18 cellular contexts compared by ENCODE assay signal in the genomic region with DNA sequence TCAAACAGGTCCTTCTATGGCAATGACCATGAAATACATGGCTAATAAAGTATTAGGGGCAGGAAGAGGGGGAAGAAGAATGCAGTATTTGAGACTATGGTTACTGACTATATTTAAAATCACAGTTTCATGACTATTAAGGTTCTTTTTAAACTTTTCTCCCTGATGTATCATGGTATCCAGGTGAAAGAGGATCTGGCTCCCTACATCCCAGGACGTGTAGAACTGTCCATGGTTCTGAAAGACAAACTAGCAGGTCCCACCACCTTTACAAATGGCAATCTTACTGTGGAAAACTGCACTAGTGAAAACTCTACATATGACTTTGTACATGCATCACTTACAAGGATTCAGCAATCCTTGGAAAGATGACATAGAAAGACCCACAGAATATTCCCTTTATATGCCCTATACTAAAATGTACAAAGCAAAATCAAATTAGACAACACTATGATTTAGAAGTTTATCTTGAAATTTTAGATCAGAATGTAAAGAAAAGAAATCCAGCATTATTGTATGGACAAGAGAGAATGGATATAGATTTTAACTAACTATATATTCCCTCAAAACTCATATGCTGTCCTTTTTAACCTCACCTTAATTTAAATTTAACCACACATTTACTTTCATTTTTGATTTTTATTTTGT. TPM values are rescaled to one million over a fixed set of nuclear protein-coding genes. Genes with fewer than 3 reads are reported as not detected.
DNase-seq lines count a peak whose midpoint lies in the region; ATAC-seq, FAIRE-seq and TF ChIP-seq lines count a peak whose summit lies in the region.
"Had no signal": no experiment of that assay in that cellular context is flagged by ENCODE, and none has a peak within 500 bp of the region (broad histone marks: within the 10 kb centered on the region; RNA-seq: fewer than 3 reads in every experiment).

No MANE protein-coding gene starts in this region.

- H2AFZ ChIP-seq in OCI-LY7 (ENCODE audit: low read length), result no peak overlapping the region

- ATAC-seq in activated naive CD4-positive, alpha-beta T cell treated with anti-CD3 and anti-CD28 coated beads, Interleukin-2, amount 50 U/mL, for 72 hours, result no peak
- ATAC-seq: activated naive CD8-positive, alpha-beta T cell treated with anti-CD3 and anti-CD28 coated beads, Interleukin-2, amount 50 U/mL, for 24 hours; left cardiac atrium; WTC11 had no signal

- H3K27me3 ChIP-seq in uterus, result peaks cover 0 to 1% of the 10 kb centered on the region in 2 donors
- H3K27me3 ChIP-seq in Peyer's patch, result no peaks in the 10 kb centered on the region

- no peaks in the 10 kb centered on the region for H3K9me3 ChIP-seq in OCI-LY7 (ENCODE audit: low read length)
- H3K9me3 ChIP-seq in uterus, result no peaks in the 10 kb centered on the region
- H3K9me3 ChIP-seq in Peyer's patch, result no peaks in the 10 kb centered on the region
- H3K9me3 ChIP-seq: MG63 had no signal

- H3K4me3 ChIP-seq in OCI-LY7 (ENCODE audit: low read depth, low read length, poor library complexity, severe bottlenecking) (no peak overlapping the region), uterus (no peak overlapping the region), Peyer's patch (no peak overlapping the region)
- H3K4me3 ChIP-seq: dorsolateral prefrontal cortex, MG63 had no signal

- POLR2A ChIA-PET in OCI-LY7 (lab: Charles Lee), result no interaction called here

- TF ChIP-seq CTCF in OCI-LY7 (conservative IDR thresholded peaks at IDR 0.05; ENCODE audit: low read length) (no peak), uterus (IDR thresholded peaks at IDR 0.05) (no peak), Peyer's patch (IDR thresholded peaks at IDR 0.05) (no peak)

- H3K9me2 ChIP-seq in OCI-LY7 (ENCODE audit: insufficient read depth, low read length), result no peaks in the 10 kb centered on the region

- TF ChIP-seq POLR2A in H54 (IDR thresholded peaks at IDR 0.05; ENCODE audit: low read depth, low read length) (no peak), uterus (IDR thresholded peaks at IDR 0.05) (no peak), Peyer's patch (IDR thresholded peaks at IDR 0.05) (no peak)

- H3K9me3 Mint-ChIP-seq in activated naive CD4-positive, alpha-beta T cell treated with anti-CD3 and anti-CD28 coated beads, Interleukin-2, amount 50 U/mL, for 72 hours, result no peaks in the 10 kb centered on the region
- H3K9me3 Mint-ChIP-seq: activated naive CD8-positive, alpha-beta T cell treated with anti-CD3 and anti-CD28 coated beads, Interleukin-2, amount 50 U/mL, for 24 hours; nephron; WTC11 had no signal

- DNase-seq in H54 (ENCODE audit: insufficient read length, low spot score), result no peak
- DNase-seq in OCI-LY7 (ENCODE audit: low spot score), result peak; percentile 8
- peak; percentile 30 for DNase-seq in dermis blood vessel endothelial cell
- DNase-seq in lung microvascular endothelial cell (ENCODE audit: low read depth in 2 of 2), result peak; percentile 22 to 36
- DNase-seq in uterus, result no peak
- DNase-seq in Peyer's patch, result no peak
- DNase-seq in activated naive CD4-positive, alpha-beta T cell treated with anti-CD3 and anti-CD28 coated beads, Interleukin-2, amount 50 U/mL, for 72 hours (ENCODE audit: low spot score in 2 of 2), result no peak
- no peak for DNase-seq in hepatic stellate cell (ENCODE audit: low spot score)
- DNase-seq: activated naive CD8-positive, alpha-beta T cell treated with anti-CD3 and anti-CD28 coated beads, Interleukin-2, amount 50 U/mL, for 24 hours; dorsolateral prefrontal cortex; foreskin melanocyte; left cardiac atrium; MG63; NCI-H345; SHP77 had no signal

- no peaks in the 10 kb centered on the region for H3K79me2 ChIP-seq in OCI-LY7 (ENCODE audit: insufficient read depth, low read depth, low read length)

- CTCF ChIA-PET in OCI-LY7 (lab: Charles Lee; ENCODE audit: unreplicated experiment), result no interaction called here

- intact Hi-C loops in OCI-LY7 (cut with micrococcal nuclease; ENCODE audit: unreplicated experiment) (no loop called here), uterus (cut with DNase I; ENCODE audit: low total_unique reads) (no loop called here)

- no peak overlapping the region for H3K27ac ChIP-seq in OCI-LY7 (ENCODE audit: low read depth, low read length, poor library complexity, severe bottlenecking)
- no peak overlapping the region for H3K27ac ChIP-seq in uterus
- H3K27ac ChIP-seq in Peyer's patch, result no peak overlapping the region
- H3K27ac ChIP-seq: C4-2B, dorsolateral prefrontal cortex had no signal

- H3K36me3 Mint-ChIP-seq in activated naive CD4-positive, alpha-beta T cell treated with anti-CD3 and anti-CD28 coated beads, Interleukin-2, amount 50 U/mL, for 72 hours, result no peaks in the 10 kb centered on the region
- H3K36me3 Mint-ChIP-seq: WTC11 had no signal

- peak; percentile 33 for FAIRE-seq in H54 (lab: Jason Lieb, UNC)

- H3K36me3 ChIP-seq in OCI-LY7 (ENCODE audit: insufficient read depth, low read length) (no peaks in the 10 kb centered on the region), uterus (no peaks in the 10 kb centered on the region), Peyer's patch (no peaks in the 10 kb centered on the region)
- H3K36me3 ChIP-seq: MG63 had no signal

- BruUV-seq in OCI-LY7 (replicated peaks; lab: Mats Ljungman, UMichigan), result no TSS peak

- H3K27ac Mint-ChIP-seq in activated naive CD4-positive, alpha-beta T cell treated with anti-CD3 and anti-CD28 coated beads, Interleukin-2, amount 50 U/mL, for 72 hours, result no peak overlapping the region
- H3K27ac Mint-ChIP-seq: activated naive CD8-positive, alpha-beta T cell treated with anti-CD3 and anti-CD28 coated beads, Interleukin-2, amount 50 U/mL, for 24 hours; nephron; WTC11 had no signal

- H3K4me1 ChIP-seq in OCI-LY7 (ENCODE audit: insufficient read depth, low read length, poor library complexity, severe bottlenecking) (no peaks in the 10 kb centered on the region), uterus (no peaks in the 10 kb centered on the region), Peyer's patch (no peaks in the 10 kb centered on the region)

- no peak overlapping the region for H3K4me2 ChIP-seq in OCI-LY7 (ENCODE audit: low read length)

- no peaks in the 10 kb centered on the region for H4K20me1 ChIP-seq in OCI-LY7 (ENCODE audit: insufficient read depth, low read length)

RNA-seq across cellular contexts. Expression of a gene that starts 33.5 kb away (rescaled TPM):
- 77.3 and 88.1 TPM in 2 replicates for total RNA-seq in OCI-LY7 (2014; rRNA removed; shearing (Covaris generic))
- total RNA-seq in OCI-LY7 (2022) (50.4 and 51.4 TPM in 2 replicates), dermis blood vessel endothelial cell (17.5 and 26.9 TPM in 2 replicates), lung microvascular endothelial cell (16.1 and 20.8 TPM in 2 replicates), uterus (100 to 1,000 TPM in 1 of 4 donors, 10 to 100 TPM in 3; 12.9 to 220 (median 66.1) TPM), Peyer's patch (10 to 100 TPM; 40.5 to 86.6 (median 80.8) TPM)
- total RNA-seq in activated naive CD4-positive, alpha-beta T cell treated with anti-CD3 and anti-CD28 coated beads, Interleukin-2, amount 50 U/mL, for 72 hours, result 10 to 100 TPM; 20.8 to 49.9 TPM

RNA-seq across cellular contexts. Expression of a gene that starts 51.7 kb away (rescaled TPM):
- 10.9 and 11.4 TPM in 2 replicates for total RNA-seq in OCI-LY7 (2014; rRNA removed; shearing (Covaris generic))
- total RNA-seq in OCI-LY7 (2022), result 13.8 and 17.0 TPM in 2 replicates
- total RNA-seq in dermis blood vessel endothelial cell, result 11.6 and 15.3 TPM in 2 replicates
- 7.6 and 10.1 TPM in 2 replicates for total RNA-seq in lung microvascular endothelial cell
- total RNA-seq in uterus, result 10 to 100 TPM in 3 of 4 donors, 1 to 10 TPM in 1; 3.2 to 29.7 (median 18.7) TPM
- total RNA-seq in Peyer's patch, result 10 to 100 TPM; 10.7 to 23.6 (median 16.4) TPM
- 10 to 100 TPM; 14.2 to 17.1 TPM for total RNA-seq in activated naive CD4-positive, alpha-beta T cell treated with anti-CD3 and anti-CD28 coated beads, Interleukin-2, amount 50 U/mL, for 72 hours

Comparison
In these comparisons a context has a peak if more than half of its experiments do, and no peak if none do; other contexts are left out.
1. DNase-seq: peak in OCI-LY7 (single experiment), dermis blood vessel endothelial cell (single experiment) and lung microvascular endothelial cell (2 of 2); none in H54 (single experiment), uterus (0 of 2), Peyer's patch (0 of 3), activated naive CD4-positive, alpha-beta T cell treated with anti-CD3 and anti-CD28 coated beads, Interleukin-2, amount 50 U/mL, for 72 hours (0 of 2) and hepatic stellate cell (single experiment).